9 cellular contexts compared by ENCODE assay signal in the genomic region with DNA sequence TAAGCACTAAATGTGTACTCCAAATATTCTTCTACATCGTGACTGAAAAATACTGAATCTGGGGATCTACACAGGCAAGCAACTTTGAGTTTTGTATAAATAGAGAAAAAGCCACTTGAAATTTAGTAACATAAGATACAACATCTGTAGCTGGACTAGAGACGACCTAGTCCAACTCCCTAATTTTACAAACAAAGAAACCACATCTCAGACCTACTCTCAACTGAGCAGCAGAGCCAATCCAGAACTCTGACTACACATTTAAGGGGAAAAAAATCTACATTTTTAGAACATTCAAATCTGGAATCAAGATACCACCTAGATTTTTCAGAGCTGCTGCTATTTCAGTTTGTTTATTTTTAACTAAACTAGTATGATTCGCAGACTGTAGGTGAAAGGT.
DNase-seq lines count a peak whose midpoint lies in the region; ATAC-seq and TF ChIP-seq lines count a peak whose summit lies in the region.
"Had no signal": no experiment of that assay in that cellular context is flagged by ENCODE, and none has a peak within 500 bp of the region (broad histone marks: within the 10 kb centered on the region; RNA-seq: fewer than 3 reads in every experiment).

No MANE protein-coding gene starts in this region.

- H3K4me3 ChIP-seq in duodenal mucosa (ENCODE audit: low read depth in 1 of 2, low read length in 2 of 2) (no peak overlapping the region), tibial artery (no peak overlapping the region)

- no peaks in the 10 kb centered on the region for H3K36me3 Mint-ChIP-seq in activated naive CD4-positive, alpha-beta T cell treated with anti-CD3 and anti-CD28 coated beads, Interleukin-2, amount 50 U/mL, for 24 hours

- peak overlapping the region; percentile 44 for H3K27ac ChIP-seq in duodenal mucosa (ENCODE audit: low read depth, low read length)
- H3K27ac ChIP-seq in tibial artery: peak overlapping the region; percentile 61 to 67

- peaks cover 33% of the 10 kb centered on the region for H3K4me1 Mint-ChIP-seq in activated naive CD4-positive, alpha-beta T cell treated with anti-CD3 and anti-CD28 coated beads, Interleukin-2, amount 50 U/mL, for 24 hours

- no peak for DNase-seq in activated naive CD4-positive, alpha-beta T cell treated with anti-CD3 and anti-CD28 coated beads, Interleukin-2, amount 50 U/mL, for 16 hours
- DNase-seq in tibial artery (no peak), cerebellar cortex (ENCODE audit: low spot score) (no peak), pons (ENCODE audit: low spot score) (no peak), NCI-H2196 treated with DMSO at 0.1 percent for 48 hours (lab: John Stamatoyannopoulos, UW; ENCODE audit: unreplicated experiment) (no peak)
- DNase-seq: NCI-H1092 had no signal

- intact Hi-C loops in tibial artery (cut with DNase I; ENCODE audit: low total_unique reads): no loop called here

- no peaks in the 10 kb centered on the region for H3K36me3 ChIP-seq in duodenal mucosa (ENCODE audit: control insufficient read depth in 1 of 2, insufficient read depth in 2 of 2, low read length in 2 of 2)
- H3K36me3 ChIP-seq in tibial artery: no peaks in the 10 kb centered on the region

- no peak for TF ChIP-seq CTCF in tibial artery (IDR thresholded peaks at IDR 0.05)

- H3K9ac ChIP-seq in duodenal mucosa (ENCODE audit: low read depth in 1 of 2, low read length in 2 of 2): peak overlapping the region in 1 of 2 donors; percentile 29

- no peaks in the 10 kb centered on the region for H3K9me3 Mint-ChIP-seq in activated naive CD4-positive, alpha-beta T cell treated with anti-CD3 and anti-CD28 coated beads, Interleukin-2, amount 50 U/mL, for 24 hours

- no peak overlapping the region for H3K27ac Mint-ChIP-seq in activated naive CD4-positive, alpha-beta T cell treated with anti-CD3 and anti-CD28 coated beads, Interleukin-2, amount 50 U/mL, for 24 hours

- H3K9me3 ChIP-seq in duodenal mucosa (ENCODE audit: control insufficient read depth in 1 of 2, low read length in 2 of 2) (no peaks in the 10 kb centered on the region), tibial artery (no peaks in the 10 kb centered on the region)

- H3K27me3 Mint-ChIP-seq in activated naive CD4-positive, alpha-beta T cell treated with anti-CD3 and anti-CD28 coated beads, Interleukin-2, amount 50 U/mL, for 24 hours: no peaks in the 10 kb centered on the region

- ATAC-seq in HG03571 (IDR thresholded peaks at IDR 0.05; ENCODE audit: unreplicated experiment): peak; percentile 2

- H3K4me1 ChIP-seq in duodenal mucosa (ENCODE audit: control insufficient read depth in 1 of 2, insufficient read depth in 2 of 2, low read length in 2 of 2) (peaks cover 29 to 50% of the 10 kb centered on the region in 2 donors), tibial artery (peaks cover 0 to 71% (median 28%) of the 10 kb centered on the region in 4 donors)

- H3K4me3 Mint-ChIP-seq in activated naive CD4-positive, alpha-beta T cell treated with anti-CD3 and anti-CD28 coated beads, Interleukin-2, amount 50 U/mL, for 24 hours: peak overlapping the region; percentile 6

- H3K27me3 ChIP-seq in duodenal mucosa (ENCODE audit: control insufficient read depth in 1 of 2, insufficient read depth in 2 of 2, low read length in 2 of 2) (no peaks in the 10 kb centered on the region), tibial artery (no peaks in the 10 kb centered on the region)
